ENCODE assay signal across 1 cellular context in genomic region chr2:223952280-223952968, GRCh38.
TF ChIP-seq lines count a peak whose summit lies in the region.

No MANE protein-coding gene starts in this region.

TF ChIP-seq in HepG2, 621 proteins besides CTCF, POLR2A, EP300 and RAD21 (continued from another document):
- TF ChIP-seq TRIM24 (CRISPR knock-in tag; IDR thresholded peaks at IDR 0.05) (no peak), CSRNP2 (CRISPR knock-in tag; conservative IDR thresholded peaks at IDR 0.05; ENCODE audit: low read depth) (no peak), ATF5 (CRISPR knock-in tag; IDR thresholded peaks at IDR 0.05; ENCODE audit: low read depth) (no peak), SP5 (CRISPR knock-in tag; IDR thresholded peaks at IDR 0.05; ENCODE audit: borderline replicate concordance, low read depth) (no peak), PCBP1 (IDR thresholded peaks at IDR 0.05; ENCODE audit: borderline replicate concordance, low read depth, low read length) (no peak), GATAD1 (CRISPR knock-in tag; IDR thresholded peaks at IDR 0.05) (no peak), GTF2F1 (IDR thresholded peaks at IDR 0.05; ENCODE audit: low read length) (no peak), SMAD9 (CRISPR knock-in tag; IDR thresholded peaks at IDR 0.05) (no peak), PHF8 (CRISPR knock-in tag; IDR thresholded peaks at IDR 0.05) (no peak), E2F1 (CRISPR knock-in tag; IDR thresholded peaks at IDR 0.05) (no peak), ZNF883 (CRISPR knock-in tag; IDR thresholded peaks at IDR 0.05; ENCODE audit: not compliant biosample characterization) (no peak), TEAD3 (CRISPR knock-in tag; optimal IDR thresholded peaks at IDR 0.05; ENCODE audit: borderline replicate concordance) (no peak), POGK (CRISPR knock-in tag; conservative IDR thresholded peaks at IDR 0.05) (no peak), ZNF235 (CRISPR knock-in tag; IDR thresholded peaks at IDR 0.05; ENCODE audit: borderline replicate concordance) (no peak), NCOA2 (CRISPR knock-in tag; IDR thresholded peaks at IDR 0.05) (no peak), HMG20A (CRISPR knock-in tag; IDR thresholded peaks at IDR 0.05; ENCODE audit: borderline replicate concordance) (no peak), ZFYVE20 (CRISPR knock-in tag; IDR thresholded peaks at IDR 0.05; ENCODE audit: borderline replicate concordance, low read depth) (no peak), ATF1 (CRISPR knock-in tag; IDR thresholded peaks at IDR 0.05) (no peak), ZNF350 (CRISPR knock-in tag; IDR thresholded peaks at IDR 0.05; ENCODE audit: borderline replicate concordance, low read depth) (no peak)
